In the genomic region with DNA sequence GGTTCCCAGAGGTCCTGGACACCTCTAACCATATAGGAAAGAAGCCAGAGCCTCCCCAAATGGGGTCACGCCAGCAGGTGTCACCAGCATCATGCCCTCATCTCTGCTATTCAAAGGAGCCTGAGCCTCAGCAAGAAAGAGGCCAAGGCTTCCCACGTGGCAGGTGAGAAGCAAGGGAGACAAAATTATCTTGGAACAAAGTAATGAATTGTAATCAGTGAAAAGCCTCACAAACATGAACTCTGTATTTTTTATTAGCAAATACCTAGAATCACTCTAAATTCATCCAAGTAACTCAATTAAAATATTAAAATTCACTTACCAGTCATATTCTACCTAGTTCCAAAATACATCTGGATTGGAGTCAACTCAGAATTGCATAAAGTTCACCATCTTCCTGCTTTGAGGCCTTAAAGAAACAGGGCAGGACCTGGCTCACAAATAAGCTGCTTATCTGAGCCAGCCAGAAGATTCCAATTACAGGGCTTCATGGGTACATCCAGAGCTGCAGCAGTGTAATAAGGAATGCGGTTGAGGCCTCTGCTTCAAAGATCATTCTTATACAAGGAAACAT, we compare ENCODE assay signal across 9 cellular contexts.
A peak's percentile ranks its signal among the peaks of the same experiment; 100 is the strongest.
DNase-seq lines count a peak whose midpoint lies in the region; ATAC-seq and TF ChIP-seq lines count a peak whose summit lies in the region.
"Had no signal": no experiment of that assay in that cellular context is flagged by ENCODE, and none has a peak within 500 bp of the region (broad histone marks: within the 10 kb centered on the region; RNA-seq: fewer than 3 reads in every experiment).

No MANE protein-coding gene starts in this region.

- peak overlapping the region; percentile 46 to 96 (median 71) for H3K4me2 ChIP-seq in BLaER1 treated with 17β-estradiol and CSF1 and Interleukin-3, amounts not matched to agents 10 nM and 100 nM
- no peak overlapping the region for H3K4me2 ChIP-seq in HCT116 (ENCODE audit: low read length)

- ATAC-seq in HCT116 (0 out of 2 replicates have a peak, but pooled peaks have one; percentile 47), right lobe of liver (peak; percentile 28 to 51 (median 48)), GM19035 (IDR thresholded peaks at IDR 0.05; ENCODE audit: unreplicated experiment) (no peak), HG03280 (IDR thresholded peaks at IDR 0.05; ENCODE audit: unreplicated experiment) (no peak), GM19467 (IDR thresholded peaks at IDR 0.05; ENCODE audit: unreplicated experiment) (no peak)

- intact Hi-C loops in HCT116 (cut with micrococcal nuclease) (no loop called here), right lobe of liver (cut with DNase I) (no loop called here)

- no peak for TF ChIP-seq POLR2A in HCT116 (IDR thresholded peaks at IDR 0.05; ENCODE audit: borderline replicate concordance, extremely low read depth, insufficient read depth, insufficient read length)
- TF ChIP-seq POLR2A in right lobe of liver (IDR thresholded peaks at IDR 0.05): no peak

- H3K27ac ChIP-seq in BLaER1 treated with 17β-estradiol and CSF1 and Interleukin-3, amounts not matched to agents 10 nM and 100 nM: peak overlapping the region in 1 of 11 experiments; percentile 8; a peak in 1 of 22 replicates
- H3K27ac ChIP-seq in HCT116 (ENCODE audit: low read depth, low read length) (no peak overlapping the region), right lobe of liver (no peak overlapping the region)

- no peaks in the 10 kb centered on the region for H3K9me2 ChIP-seq in HCT116 (ENCODE audit: insufficient read depth)

- POLR2A ChIA-PET in HCT116 (lab: Charles Lee): no interaction called here

- RAD21 ChIA-PET in HCT116 (lab: Charles Lee; ENCODE audit: low non-redundant PET in 1 of 2, low total read pairs in 2 of 2, uncharacterized antibody in 2 of 2, unreplicated experiment in 2 of 2): no interaction called here

- H3K4me3 ChIP-seq in BLaER1 treated with 17β-estradiol and CSF1 and Interleukin-3, amounts not matched to agents 10 nM and 100 nM: peak overlapping the region in 2 of 10 experiments; percentile 27 to 42; a peak in 3 of 20 replicates
- H3K4me3 ChIP-seq in HCT116 (replicated peaks in 1 of 2; ENCODE audit: low read depth in 1 of 2, low read length in 2 of 2): no peak overlapping the region
- no peak overlapping the region for H3K4me3 ChIP-seq in right lobe of liver
- H3K4me3 ChIP-seq: lung had no signal

- TF ChIP-seq RAD21 in HCT116 (IDR thresholded peaks at IDR 0.05; ENCODE audit: low read depth): peak; percentile 34; the same call in 1 of the 2 replicates

- BruUV-seq in HCT116 (replicated peaks; lab: Mats Ljungman, UMichigan): no TSS peak

- CTCF ChIA-PET in HCT116 (lab: Charles Lee): no interaction called here

- no peaks in the 10 kb centered on the region for H3K36me3 ChIP-seq in BLaER1 treated with 17β-estradiol and CSF1 and Interleukin-3, amounts not matched to agents 10 nM and 100 nM
- H3K36me3 ChIP-seq in HCT116 (ENCODE audit: control insufficient read depth in 1 of 2, insufficient read depth in 2 of 2, low read length in 2 of 2) (no peaks in the 10 kb centered on the region), right lobe of liver (no peaks in the 10 kb centered on the region)

- H4K20me1 ChIP-seq in BLaER1 treated with 17β-estradiol and CSF1 and Interleukin-3, amounts not matched to agents 10 nM and 100 nM: peaks cover 0 to 32% (median 8%) of the 10 kb centered on the region in 11 experiments; a peak in 10 of 22 replicates
- no peaks in the 10 kb centered on the region for H4K20me1 ChIP-seq in HCT116 (ENCODE audit: insufficient read depth)

- 46% methylated on average over 2 of the region's 3 CpGs for WGBS in right lobe of liver (ENCODE audit: insufficient coverage, low coverage, low lambda C conversion rate, missing lambda C conversion rate)

- H3K79me2 ChIP-seq in HCT116 (ENCODE audit: insufficient read depth, low read length): peaks cover 7% of the 10 kb centered on the region; the same call in 1 of the 2 replicates

- no peak for DNase-seq in HCT116 (ENCODE audit: low read depth, low spot score)
- DNase-seq in cerebellar cortex (ENCODE audit: low spot score): peak; percentile 72
- DNase-seq in right lobe of liver: no peak
- no peak for DNase-seq in middle frontal gyrus (ENCODE audit: extremely low spot score, low spot score)

- no peak overlapping the region for H2AFZ ChIP-seq in HCT116 (ENCODE audit: low read depth, low read length, poor library complexity, severe bottlenecking)

- H3K9me3 ChIP-seq in BLaER1 treated with 17β-estradiol and CSF1 and Interleukin-3, amounts not matched to agents 10 nM and 100 nM (replicated peaks in 1 of 11): no peaks in the 10 kb centered on the region
- no peaks in the 10 kb centered on the region for H3K9me3 ChIP-seq in HCT116 (ENCODE audit: control insufficient read depth in 1 of 2, insufficient read depth in 1 of 2, low read depth in 1 of 2, low read length in 2 of 2)
- H3K9me3 ChIP-seq in right lobe of liver: no peaks in the 10 kb centered on the region

- peaks cover 17 to 56% (median 34%) of the 10 kb centered on the region in 10 experiments for H3K4me1 ChIP-seq in BLaER1 treated with 17β-estradiol and CSF1 and Interleukin-3, amounts not matched to agents 10 nM and 100 nM
- H3K4me1 ChIP-seq in HCT116 (ENCODE audit: control insufficient read depth in 1 of 2, insufficient read depth in 2 of 2, low read length in 2 of 2): no peaks in the 10 kb centered on the region; a peak in 1 of 4 replicates
- peaks cover 0 to 37% (median 7%) of the 10 kb centered on the region in 4 donors for H3K4me1 ChIP-seq in right lobe of liver

- TF ChIP-seq CTCF in HCT116 (IDR thresholded peaks at IDR 0.05 in 2 of 3, conservative IDR thresholded peaks at IDR 0.05 in 1 of 3; ENCODE audit: borderline replicate concordance in 1 of 3, insufficient read depth in 1 of 3, low read depth in 2 of 3, low read length in 2 of 3) (peak; percentile 13 to 18 (median 16); a peak in 1 of 6 replicates), right lobe of liver (IDR thresholded peaks at IDR 0.05) (peak in 2 of 4 donors; percentile 25 to 26)

- H3K27me3 ChIP-seq in BLaER1 treated with 17β-estradiol and CSF1 and Interleukin-3, amounts not matched to agents 10 nM and 100 nM: no peaks in the 10 kb centered on the region
- H3K27me3 ChIP-seq in HCT116 (ENCODE audit: insufficient read depth, low read length) (no peaks in the 10 kb centered on the region), right lobe of liver (no peaks in the 10 kb centered on the region)

- peak overlapping the region in 3 of 11 experiments; percentile 37 to 58 (median 48); a peak in 4 of 22 replicates for H3K9ac ChIP-seq in BLaER1 treated with 17β-estradiol and CSF1 and Interleukin-3, amounts not matched to agents 10 nM and 100 nM
- H3K9ac ChIP-seq in HCT116 (ENCODE audit: low read length): no peak overlapping the region

TF ChIP-seq in HCT116, 20 proteins besides CTCF, POLR2A, EP300 and RAD21 (continues in another document):
- TF ChIP-seq, protein P1, sequence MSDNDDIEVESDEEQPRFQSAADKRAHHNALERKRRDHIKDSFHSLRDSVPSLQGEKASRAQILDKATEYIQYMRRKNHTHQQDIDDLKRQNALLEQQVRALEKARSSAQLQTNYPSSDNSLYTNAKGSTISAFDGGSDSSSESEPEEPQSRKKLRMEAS (IDR thresholded peaks at IDR 0.05): no peak
- TF ChIP-seq FOSL1 (IDR thresholded peaks at IDR 0.05; ENCODE audit: low read depth): no peak
- TF ChIP-seq CEBPB (IDR thresholded peaks at IDR 0.05; ENCODE audit: low read depth): no peak
- no peak for TF ChIP-seq CBX3 (IDR thresholded peaks at IDR 0.05; ENCODE audit: low read depth)
- no peak for TF ChIP-seq ZFX (IDR thresholded peaks at IDR 0.05)
- no peak for TF ChIP-seq POLR2AphosphoS5 (IDR thresholded peaks at IDR 0.05; ENCODE audit: low read depth, low read length)
- TF ChIP-seq SRF (IDR thresholded peaks at IDR 0.05; ENCODE audit: low read depth): no peak
- TF ChIP-seq, protein P2, sequence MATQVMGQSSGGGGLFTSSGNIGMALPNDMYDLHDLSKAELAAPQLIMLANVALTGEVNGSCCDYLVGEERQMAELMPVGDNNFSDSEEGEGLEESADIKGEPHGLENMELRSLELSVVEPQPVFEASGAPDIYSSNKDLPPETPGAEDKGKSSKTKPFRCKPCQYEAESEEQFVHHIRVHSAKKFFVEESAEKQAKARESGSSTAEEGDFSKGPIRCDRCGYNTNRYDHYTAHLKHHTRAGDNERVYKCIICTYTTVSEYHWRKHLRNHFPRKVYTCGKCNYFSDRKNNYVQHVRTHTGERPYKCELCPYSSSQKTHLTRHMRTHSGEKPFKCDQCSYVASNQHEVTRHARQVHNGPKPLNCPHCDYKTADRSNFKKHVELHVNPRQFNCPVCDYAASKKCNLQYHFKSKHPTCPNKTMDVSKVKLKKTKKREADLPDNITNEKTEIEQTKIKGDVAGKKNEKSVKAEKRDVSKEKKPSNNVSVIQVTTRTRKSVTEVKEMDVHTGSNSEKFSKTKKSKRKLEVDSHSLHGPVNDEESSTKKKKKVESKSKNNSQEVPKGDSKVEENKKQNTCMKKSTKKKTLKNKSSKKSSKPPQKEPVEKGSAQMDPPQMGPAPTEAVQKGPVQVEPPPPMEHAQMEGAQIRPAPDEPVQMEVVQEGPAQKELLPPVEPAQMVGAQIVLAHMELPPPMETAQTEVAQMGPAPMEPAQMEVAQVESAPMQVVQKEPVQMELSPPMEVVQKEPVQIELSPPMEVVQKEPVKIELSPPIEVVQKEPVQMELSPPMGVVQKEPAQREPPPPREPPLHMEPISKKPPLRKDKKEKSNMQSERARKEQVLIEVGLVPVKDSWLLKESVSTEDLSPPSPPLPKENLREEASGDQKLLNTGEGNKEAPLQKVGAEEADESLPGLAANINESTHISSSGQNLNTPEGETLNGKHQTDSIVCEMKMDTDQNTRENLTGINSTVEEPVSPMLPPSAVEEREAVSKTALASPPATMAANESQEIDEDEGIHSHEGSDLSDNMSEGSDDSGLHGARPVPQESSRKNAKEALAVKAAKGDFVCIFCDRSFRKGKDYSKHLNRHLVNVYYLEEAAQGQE (IDR thresholded peaks at IDR 0.05; ENCODE audit: low read depth): no peak
- TF ChIP-seq YY1 (IDR thresholded peaks at IDR 0.05; ENCODE audit: extremely low read depth, insufficient replicate concordance, low read depth, low read length): no peak
- TF ChIP-seq SIN3A (IDR thresholded peaks at IDR 0.05; ENCODE audit: low read depth): no peak
- no peak for TF ChIP-seq EGR1 (IDR thresholded peaks at IDR 0.05; ENCODE audit: low read depth)
- TF ChIP-seq TCF7L2 (IDR thresholded peaks at IDR 0.05; ENCODE audit: borderline replicate concordance, extremely low read depth, insufficient read depth, insufficient read length): no peak

Comparison
In these comparisons a context has a peak if more than half of its experiments do, and no peak if none do; other contexts are left out.
1. ATAC-seq: peak in HCT116 (single experiment) and right lobe of liver (4 of 4); none in GM19035 (single experiment), HG03280 (single experiment) and GM19467 (single experiment).